15 cellular contexts compared by ENCODE assay signal in genomic region chr11:27421819-27422494, GRCh38. TPM values are rescaled to one million over a fixed set of nuclear protein-coding genes. Genes with fewer than 3 reads are reported as not detected.
DNase-seq lines count a peak whose midpoint lies in the region; ATAC-seq, FAIRE-seq and TF ChIP-seq lines count a peak whose summit lies in the region.
"Had no signal": no experiment of that assay in that cellular context is flagged by ENCODE, and none has a peak within 500 bp of the region (broad histone marks: within the 10 kb centered on the region; RNA-seq: fewer than 3 reads in every experiment).

No MANE protein-coding gene starts in this region.

- FAIRE-seq in pancreas (lab: Jason Lieb, UNC) (no peak), HTR-8/SVneo (lab: Jason Lieb, UNC) (no peak)

- in situ Hi-C loops in Panc1 (cut with HindIII; ENCODE audit: low pct_unique_long_range_greater_than_20kb, low sequenced_read_pairs) (no loop called here), brain microvascular endothelial cell (cut with HindIII; ENCODE audit: low pct_ligation_motif_present, low sequenced_read_pairs) (no loop called here)

- H3K9me3 ChIP-seq in Panc1 (ENCODE audit: control insufficient read depth, insufficient read depth, low read depth, low read length) (no peaks in the 10 kb centered on the region), pancreas (no peaks in the 10 kb centered on the region)
- H3K9me3 ChIP-seq: lower lobe of right lung, upper lobe of left lung had no signal

- H3K4me1 Mint-ChIP-seq in GM23338 (peaks cover 53% of the 10 kb centered on the region), glutamatergic neuron (ENCODE audit: low read depth, unreplicated experiment) (peaks cover 64% of the 10 kb centered on the region), osteocyte (ENCODE audit: unreplicated experiment) (peaks cover 49% of the 10 kb centered on the region)
- H3K4me1 Mint-ChIP-seq: naive thymus-derived CD8-positive, alpha-beta T cell had no signal

- H3K79me2 ChIP-seq in GM23338 (replicated peaks; ENCODE audit: insufficient read depth): peaks cover 98% of the 10 kb centered on the region

- H3K27me3 ChIP-seq in GM23338 (ENCODE audit: insufficient read depth): no peaks in the 10 kb centered on the region
- no peaks in the 10 kb centered on the region for H3K27me3 ChIP-seq in Panc1 (ENCODE audit: control insufficient read depth, insufficient read depth, low read length)
- no peaks in the 10 kb centered on the region for H3K27me3 ChIP-seq in pancreas
- no peaks in the 10 kb centered on the region for H3K27me3 ChIP-seq in brain microvascular endothelial cell (replicated peaks)
- H3K27me3 ChIP-seq: upper lobe of left lung had no signal

- H3K36me3 ChIP-seq in GM23338 (ENCODE audit: insufficient read depth) (no peaks in the 10 kb centered on the region), Panc1 (ENCODE audit: control insufficient read depth, insufficient read depth, low read length) (no peaks in the 10 kb centered on the region), pancreas (no peaks in the 10 kb centered on the region), brain microvascular endothelial cell (replicated peaks) (no peaks in the 10 kb centered on the region)
- H3K36me3 ChIP-seq: lower lobe of right lung, upper lobe of left lung had no signal

- ATAC-seq in GM23338 (no peak), Panc1 (no peak), pancreas (peak; percentile 23 to 39 (median 31)), HG03432 (IDR thresholded peaks at IDR 0.05; ENCODE audit: unreplicated experiment) (no peak)
- ATAC-seq: naive thymus-derived CD8-positive, alpha-beta T cell had no signal

- H3K36me3 Mint-ChIP-seq in GM23338 (ENCODE audit: low read depth) (peaks cover 2% of the 10 kb centered on the region; the same call in 1 of the 3 replicates), glutamatergic neuron (ENCODE audit: unreplicated experiment) (no peaks in the 10 kb centered on the region), osteocyte (ENCODE audit: unreplicated experiment) (peaks cover 2% of the 10 kb centered on the region)
- H3K36me3 Mint-ChIP-seq: naive thymus-derived CD8-positive, alpha-beta T cell had no signal

- intact Hi-C loops in Panc1 (cut with micrococcal nuclease; ENCODE audit: unreplicated experiment): no loop called here
- intact Hi-C loops in pancreas (cut with DNase I): no loop called here

- peaks cover 51% of the 10 kb centered on the region for H3K4me1 ChIP-seq in GM23338 (ENCODE audit: insufficient read depth)
- H3K4me1 ChIP-seq in Panc1 (ENCODE audit: control insufficient read depth, insufficient read depth, low read length): peaks cover 33% of the 10 kb centered on the region
- peaks cover 6 to 58% (median 49%) of the 10 kb centered on the region in 3 donors for H3K4me1 ChIP-seq in pancreas
- H3K4me1 ChIP-seq: lower lobe of right lung had no signal

- peaks cover 4% of the 10 kb centered on the region for H3K27me3 Mint-ChIP-seq in GM23338 (ENCODE audit: insufficient read depth, low read depth, poor library complexity)
- H3K27me3 Mint-ChIP-seq in glutamatergic neuron (ENCODE audit: unreplicated experiment): no peaks in the 10 kb centered on the region
- no peaks in the 10 kb centered on the region for H3K27me3 Mint-ChIP-seq in osteocyte (ENCODE audit: unreplicated experiment)

- H3K4me2 ChIP-seq in GM23338: no peak overlapping the region

- no TSS peak for BruUV-seq in Panc1 (replicated peaks; lab: Mats Ljungman, UMichigan)

- no peak overlapping the region for H3K27ac Mint-ChIP-seq in GM23338
- H3K27ac Mint-ChIP-seq in glutamatergic neuron (ENCODE audit: unreplicated experiment): peak overlapping the region; percentile 96
- no peak overlapping the region for H3K27ac Mint-ChIP-seq in osteocyte (ENCODE audit: unreplicated experiment)
- H3K27ac Mint-ChIP-seq: naive thymus-derived CD8-positive, alpha-beta T cell had no signal

- TF ChIP-seq CTCF in GM23338 (conservative IDR thresholded peaks at IDR 0.05; ENCODE audit: low read depth in 2 of 2) (no peak), Panc1 (IDR thresholded peaks at IDR 0.05) (no peak), glutamatergic neuron (IDR thresholded peaks at IDR 0.05; ENCODE audit: partially characterized antibody, unreplicated experiment) (no peak), pancreas (IDR thresholded peaks at IDR 0.05) (no peak), osteocyte (IDR thresholded peaks at IDR 0.05) (no peak), brain microvascular endothelial cell (IDR thresholded peaks at IDR 0.05; ENCODE audit: low read depth, low read length, missing control alignments) (no peak)

- H3K27ac ChIP-seq in GM23338 (ENCODE audit: low read depth): peak overlapping the region; percentile 23; the same call in 1 of the 2 replicates
- H3K27ac ChIP-seq in Panc1 (ENCODE audit: low read length): 0 out of 2 replicates have a peak overlapping the region, but pooled peaks have one; percentile 25
- peak overlapping the region in 3 of 4 donors; percentile 20 to 71 (median 50) for H3K27ac ChIP-seq in pancreas
- no peak overlapping the region for H3K27ac ChIP-seq in brain microvascular endothelial cell

- H3K9me3 Mint-ChIP-seq in GM23338: no peaks in the 10 kb centered on the region
- peaks cover 11% of the 10 kb centered on the region for H3K9me3 Mint-ChIP-seq in glutamatergic neuron (ENCODE audit: unreplicated experiment)
- no peaks in the 10 kb centered on the region for H3K9me3 Mint-ChIP-seq in osteocyte (ENCODE audit: unreplicated experiment)
- H3K9me3 Mint-ChIP-seq: naive thymus-derived CD8-positive, alpha-beta T cell had no signal

- WGBS in pancreas, 2 donors: 17% methylated on average over 9 of the region's 9 CpGs

- no peaks in the 10 kb centered on the region for H3K9me2 ChIP-seq in GM23338 (ENCODE audit: insufficient read depth)

- H3K4me3 Mint-ChIP-seq in GM23338 (no peak overlapping the region), glutamatergic neuron (ENCODE audit: unreplicated experiment) (peak overlapping the region; percentile 64), osteocyte (ENCODE audit: unreplicated experiment) (no peak overlapping the region)
- H3K4me3 Mint-ChIP-seq: naive thymus-derived CD8-positive, alpha-beta T cell had no signal

- CTCF ChIA-PET in Panc1 (lab: Charles Lee): no interaction called here

- H2AFZ ChIP-seq in GM23338: no peak overlapping the region

- H4K20me1 ChIP-seq in GM23338 (replicated peaks; ENCODE audit: insufficient read depth): peaks cover 13% of the 10 kb centered on the region

- DNase-seq in GM23338 (ENCODE audit: low spot score) (no peak), Panc1 (ENCODE audit: low read depth, low spot score) (no peak), glutamatergic neuron (no peak), pancreas (no peak), osteocyte (ENCODE audit: extremely low spot score, unreplicated experiment) (no peak), HTR-8/SVneo (ENCODE audit: insufficient read length, low spot score) (no peak), brain microvascular endothelial cell (no peak)
- DNase-seq: amygdala; Calu3; lower lobe of right lung; naive thymus-derived CD8-positive, alpha-beta T cell; stimulated activated CD4-positive, alpha-beta T cell treated with anti-CD3 and anti-CD28 coated beads, Interleukin-2, amount 100 ng/mL, for 24 hours; stimulated activated CD8-positive, alpha-beta memory T cell treated with anti-CD3 and anti-CD28 coated beads, Interleukin-4, amount 100 ng/mL, for 48 hours; upper lobe of left lung had no signal

- POLR2A ChIA-PET in Panc1 (lab: Charles Lee): no interaction called here

- H3F3A ChIP-seq in GM23338 (replicated peaks; ENCODE audit: low read depth): no peaks in the 10 kb centered on the region

- H3K4me3 ChIP-seq in GM23338 (no peak overlapping the region), Panc1 (ENCODE audit: low read depth in 2 of 2, low read length in 2 of 2) (no peak overlapping the region), pancreas (no peak overlapping the region), brain microvascular endothelial cell (ENCODE audit: low read depth, low read length) (no peak overlapping the region)
- H3K4me3 ChIP-seq: lower lobe of right lung, upper lobe of left lung had no signal

TF ChIP-seq in GM23338, 12 proteins besides CTCF, POLR2A, EP300 and RAD21 (continues in another document):
- TF ChIP-seq REST (IDR thresholded peaks at IDR 0.05; ENCODE audit: unreplicated experiment): no peak

RNA-seq across cellular contexts. Expression of gene LGR4, which starts 50.6 kb away (rescaled TPM):
- 91.7 and 99.6 TPM in 2 replicates for total RNA-seq in GM23338 (2014; rRNA removed; shearing (Covaris generic))
- polyA plus RNA-seq in GM23338 (2016; fragmentation: Nextera tagmentation; extraction: Ambion mirVana) (21.2 and 22.6 TPM in 2 replicates), pancreas (10 to 100 TPM; 23.4 to 27.0 TPM)
- total RNA-seq in Panc1 (2021; ENCODE audit: unreplicated experiment) (61.8 TPM), glutamatergic neuron (ENCODE audit: unreplicated experiment) (87.1 TPM), pancreas (10 to 100 TPM; 44.4 to 73.0 (median 57.5) TPM), osteocyte (59.5 and 61.9 TPM in 2 replicates)
- polyA plus RNA-seq in Panc1 (2012; ENCODE audit: insufficient read length): 71.4 TPM

RNA-seq across cellular contexts. Expression of gene CCDC34, which starts 58.9 kb away (rescaled TPM):
- total RNA-seq in GM23338 (2014; rRNA removed; shearing (Covaris generic)): 7.4 and 10.1 TPM in 2 replicates
- polyA plus RNA-seq in GM23338 (2016; fragmentation: Nextera tagmentation; extraction: Ambion mirVana) (47.9 and 56.0 TPM in 2 replicates), pancreas (10 to 100 TPM in 1 of 2 donors, 1 to 10 TPM in 1; 4.8 to 10.1 TPM)
- total RNA-seq in Panc1 (2021; ENCODE audit: unreplicated experiment) (28.3 TPM), glutamatergic neuron (ENCODE audit: unreplicated experiment) (3.5 TPM), pancreas (1 to 10 TPM; 3.3 to 7.1 (median 4.1) TPM), osteocyte (2.8 and 4.8 TPM in 2 replicates)
- polyA plus RNA-seq in Panc1 (2012; ENCODE audit: insufficient read length): 21.2 TPM

Comparison
In these comparisons a context has a peak if more than half of its experiments do, and no peak if none do; other contexts are left out.
1. ATAC-seq: peak in pancreas (4 of 4); none in GM23338 (single experiment), Panc1 (single experiment) and HG03432 (single experiment).